In the genomic region with DNA sequence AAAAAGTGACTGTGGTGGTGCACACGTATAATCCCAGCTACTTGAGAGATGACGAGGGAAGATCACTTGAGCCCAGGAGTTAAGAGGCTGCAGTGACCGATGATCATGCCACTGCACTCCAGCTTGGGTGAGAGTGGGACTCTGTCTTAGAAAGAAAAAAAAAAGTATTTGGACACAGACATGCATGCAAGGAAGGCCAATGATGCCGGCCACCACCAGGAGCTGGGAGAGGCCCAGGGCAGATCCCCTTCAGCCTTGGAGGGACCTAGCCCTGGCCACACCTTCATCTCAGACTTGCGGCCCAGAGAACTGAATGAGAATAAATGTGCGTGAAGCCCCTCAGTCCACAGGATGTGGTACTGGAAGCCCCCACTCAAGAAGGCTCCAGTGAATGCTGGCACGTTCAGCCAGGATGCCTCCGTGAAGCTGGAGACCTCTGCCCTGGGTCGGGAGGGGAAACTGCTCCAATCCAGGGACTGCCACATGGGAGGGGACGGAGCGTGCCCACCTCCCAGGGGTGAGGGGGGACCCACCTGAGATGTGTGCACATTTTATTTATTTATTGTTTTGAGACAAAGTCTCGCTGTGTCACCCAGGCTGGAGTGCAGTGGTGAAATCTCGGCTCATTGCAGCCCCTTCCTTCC, we compare ENCODE assay signal across 27 cellular contexts. TPM values are rescaled to one million over a fixed set of nuclear protein-coding genes. Genes with fewer than 3 reads are reported as not detected.
DNase-seq lines count a peak whose midpoint lies in the region; ATAC-seq and TF ChIP-seq lines count a peak whose summit lies in the region.
"Had no signal": no experiment of that assay in that cellular context is flagged by ENCODE, and none has a peak within 500 bp of the region (broad histone marks: within the 10 kb centered on the region; RNA-seq: fewer than 3 reads in every experiment).

No MANE protein-coding gene starts in this region.

- no peaks in the 10 kb centered on the region for H3K27me3 ChIP-seq in mammary epithelial cell (ENCODE audit: insufficient read depth, low read length)
- H3K27me3 ChIP-seq in PC-9 (ENCODE audit: insufficient read depth, low read depth) = no peaks in the 10 kb centered on the region
- H3K27me3 ChIP-seq in endodermal cell (ENCODE audit: control insufficient read depth, insufficient read depth, low read length, poor library complexity, severe bottlenecking) = no peaks in the 10 kb centered on the region
- H3K27me3 ChIP-seq: esophagus muscularis mucosa had no signal

- TF ChIP-seq CTCF in MCF 10A (IDR thresholded peaks at IDR 0.05; ENCODE audit: unreplicated experiment) (no peak), mammary epithelial cell (conservative IDR thresholded peaks at IDR 0.05 in 1 of 2, IDR thresholded peaks at IDR 0.05 in 1 of 2; ENCODE audit: extremely low read depth in 1 of 2, insufficient read depth in 1 of 2, low read depth in 1 of 2, low read length in 2 of 2) (no peak), PC-9 (conservative IDR thresholded peaks at IDR 0.05) (no peak), endodermal cell (conservative IDR thresholded peaks at IDR 0.05) (peak; percentile 21)

- WGBS in mammary epithelial cell (ENCODE audit: low coverage, missing lambda C conversion rate) = 89% methylated on average over 7 of the region's 13 CpGs
- WGBS in endodermal cell (ENCODE audit: insufficient coverage in 1 of 2, insufficient read length in 1 of 2), 2 experiments = 91 to 93% methylated on average over 11 to 13 of the region's 13 CpGs

- no peaks in the 10 kb centered on the region for H3K9me3 Mint-ChIP-seq in MCF 10A (ENCODE audit: unreplicated experiment)
- no peaks in the 10 kb centered on the region for H3K9me3 Mint-ChIP-seq in endodermal cell
- H3K9me3 Mint-ChIP-seq: CD4-positive, alpha-beta T cell; nephron progenitor cell; stimulated activated naive B cell treated with anti-CD40 and anti-IgM and Interleukin-4, amounts not matched to agents 10 μg/mL and 1 μg/mL and 100 μg/mL, for 72 hours; type B pancreatic cell had no signal

- no peaks in the 10 kb centered on the region for H3F3A ChIP-seq in PC-9 (ENCODE audit: insufficient read depth, low read depth)

- H3K79me2 ChIP-seq in mammary epithelial cell (ENCODE audit: insufficient read depth, low read length) = peaks cover 3% of the 10 kb centered on the region
- H3K79me2 ChIP-seq in PC-9 (ENCODE audit: low read depth) = no peaks in the 10 kb centered on the region

- no peaks in the 10 kb centered on the region for H3K4me1 ChIP-seq in mammary epithelial cell (ENCODE audit: insufficient read depth, low read length)
- no peaks in the 10 kb centered on the region for H3K4me1 ChIP-seq in PC-9 (replicated peaks; ENCODE audit: insufficient read depth)
- H3K4me1 ChIP-seq in endodermal cell (ENCODE audit: control insufficient read depth, insufficient read depth, low read length) = no peaks in the 10 kb centered on the region

- BruUV-seq in MCF 10A (replicated peaks; lab: Mats Ljungman, UMichigan) (TSS peak; percentile 12), mammary epithelial cell (replicated peaks; lab: Mats Ljungman, UMichigan) (no TSS peak), PC-9 (replicated peaks; lab: Mats Ljungman, UMichigan) (TSS peak; percentile 19)

- no peaks in the 10 kb centered on the region for H3K9me2 ChIP-seq in PC-9 (ENCODE audit: insufficient read depth)

- H3K4me1 Mint-ChIP-seq in MCF 10A (ENCODE audit: insufficient read depth, unreplicated experiment) (no peaks in the 10 kb centered on the region), endodermal cell (no peaks in the 10 kb centered on the region)

- intact Hi-C loops in MCF 10A (cut with micrococcal nuclease) = loop anchor here (5.0 kb wide), 1 partner anchor 68 kb away; the partner anchor contains the start of gene DPP9
- intact Hi-C loops in mammary epithelial cell (cut with micrococcal nuclease) = no loop called here
- intact Hi-C loops in PC-9 (cut with micrococcal nuclease; ENCODE audit: unreplicated experiment) = no loop called here

- H3K27ac ChIP-seq in mammary epithelial cell (ENCODE audit: insufficient read depth, low read depth, low read length) = no peak overlapping the region
- H3K27ac ChIP-seq in PC-9 = no peak overlapping the region
- H3K27ac ChIP-seq in endodermal cell (ENCODE audit: low read depth, low read length) = no peak overlapping the region
- peak overlapping the region; percentile 69 for H3K27ac ChIP-seq in temporal lobe (ENCODE audit: low read depth, low read length)
- H3K27ac ChIP-seq: esophagus muscularis mucosa, SK-N-MC had no signal

- H3K27ac Mint-ChIP-seq in MCF 10A (ENCODE audit: low read depth, unreplicated experiment) = no peak overlapping the region
- H3K27ac Mint-ChIP-seq in endodermal cell = no peak overlapping the region
- H3K27ac Mint-ChIP-seq: CD4-positive, alpha-beta T cell had no signal

- POLR2A ChIA-PET in MCF 10A (lab: Yijun Ruan, JAX) (interaction anchor here (0.7 to 1.1 kb wide), 2 partner anchors 13 to 99 kb away, joined by 3 read pairs; no protein-coding TSS in a partner anchor), PC-9 (lab: Charles Lee; ENCODE audit: unreplicated experiment) (interaction anchor here (0.6 kb wide), 1 partner anchor 124 kb away, joined by 7 read pairs; no protein-coding TSS in a partner anchor)

- H3K9ac ChIP-seq in mammary epithelial cell (ENCODE audit: insufficient read depth, low read length) (no peak overlapping the region), endodermal cell (ENCODE audit: extremely low read depth, low read length, poor library complexity, severe bottlenecking) (no peak overlapping the region)

- no peak overlapping the region for H3K4me3 Mint-ChIP-seq in MCF 10A (ENCODE audit: unreplicated experiment)
- no peak overlapping the region for H3K4me3 Mint-ChIP-seq in endodermal cell
- H3K4me3 Mint-ChIP-seq: nephron progenitor cell; stimulated activated naive B cell treated with anti-CD40 and anti-IgM and Interleukin-4, amounts not matched to agents 10 μg/mL and 1 μg/mL and 100 μg/mL, for 72 hours; type B pancreatic cell had no signal

- peaks cover 31% of the 10 kb centered on the region for H3K36me3 Mint-ChIP-seq in MCF 10A (ENCODE audit: insufficient read depth, unreplicated experiment)
- H3K36me3 Mint-ChIP-seq in endodermal cell (ENCODE audit: low read depth) = peaks cover 32% of the 10 kb centered on the region

- no peak overlapping the region for H3K4me2 ChIP-seq in mammary epithelial cell (ENCODE audit: insufficient read depth, low read depth, low read length)
- H3K4me2 ChIP-seq in PC-9 = no peak overlapping the region

- DNase-seq in MCF 10A (ENCODE audit: unreplicated experiment) (no peak), mammary epithelial cell (no peak), PC-9 (no peak), endodermal cell (no peak), middle frontal gyrus (ENCODE audit: extremely low spot score, low spot score) (no peak)
- DNase-seq: activated CD4-positive, alpha-beta T cell treated with anti-CD3 and anti-CD28 coated beads, Interleukin-2, amount 50 U/mL, for 4 hours; activated T-cell treated with anti-CD3 and anti-CD28 coated beads, Interleukin-2, amount 50 U/mL, for 48 hours; CD4-positive, alpha-beta T cell; central memory CD4-positive, alpha-beta T cell; dermis blood vessel endothelial cell; EL; foreskin fibroblast; KBM-7; kidney; NCI-H1092 treated with DMSO at 0.1 percent for 48 hours; NCI-H1694 treated with DMSO at 0.1 percent for 48 hours; NCI-H2171; nephron progenitor cell; stimulated activated naive B cell treated with anti-CD40 and anti-IgM and Interleukin-4, amounts not matched to agents 10 μg/mL and 1 μg/mL and 100 μg/mL, for 72 hours; T-helper 2 cell had no signal

- ATAC-seq in HG02642 (IDR thresholded peaks at IDR 0.05; ENCODE audit: poor library complexity, unreplicated experiment) = no peak
- ATAC-seq in GM19035 (IDR thresholded peaks at IDR 0.05; ENCODE audit: unreplicated experiment) = no peak
- ATAC-seq: activated CD4-positive, CD25-positive, alpha-beta regulatory T cell treated with anti-CD3 and anti-CD28 coated beads, Interleukin-2, amount 50 U/mL, for 24 hours had no signal

- CTCF ChIA-PET in MCF 10A (lab: Yijun Ruan, JAX) = interaction anchor here (0.7 kb wide), 2 partner anchors 137 to 143 kb away, joined by 3 read pairs; partner anchors contain the start of gene FEM1A
- CTCF ChIA-PET in mammary epithelial cell (lab: Charles Lee; ENCODE audit: low non-redundant PET) = no interaction called here
- CTCF ChIA-PET in PC-9 (lab: Charles Lee) = no interaction called here

- H3K27me3 Mint-ChIP-seq in MCF 10A (ENCODE audit: insufficient read depth, unreplicated experiment) = no peaks in the 10 kb centered on the region
- H3K27me3 Mint-ChIP-seq in endodermal cell (ENCODE audit: insufficient read depth) = no peaks in the 10 kb centered on the region
- H3K27me3 Mint-ChIP-seq: CD4-positive, alpha-beta T cell; stimulated activated naive B cell treated with anti-CD40 and anti-IgM and Interleukin-4, amounts not matched to agents 10 μg/mL and 1 μg/mL and 100 μg/mL, for 72 hours; type B pancreatic cell had no signal

- dilution Hi-C loops in mammary epithelial cell (cut with HindIII; ENCODE audit: low sequenced_read_pairs) = no loop called here

- H3K4me3 ChIP-seq in mammary epithelial cell (replicated peaks in 1 of 3; ENCODE audit: insufficient read depth in 1 of 3, low read depth in 2 of 3, low read length in 3 of 3) = no peak overlapping the region
- H3K4me3 ChIP-seq in PC-9 = no peak overlapping the region
- H3K4me3 ChIP-seq in endodermal cell (ENCODE audit: low read length) = no peak overlapping the region
- H3K4me3 ChIP-seq: esophagus muscularis mucosa, SK-N-MC had no signal

- H3K36me3 ChIP-seq in mammary epithelial cell (ENCODE audit: insufficient read depth, low read length) = peaks cover 7% of the 10 kb centered on the region
- no peaks in the 10 kb centered on the region for H3K36me3 ChIP-seq in PC-9 (ENCODE audit: low read depth)
- H3K36me3 ChIP-seq in endodermal cell (ENCODE audit: control insufficient read depth, insufficient read depth, low read length) = peaks cover 31% of the 10 kb centered on the region

- in situ Hi-C loops in mammary epithelial cell (cut with MboI; ENCODE audit: low sequenced_read_pairs in 2 of 2) = no loop called here

- H2AFZ ChIP-seq in mammary epithelial cell (ENCODE audit: low read depth, low read length) (no peak overlapping the region), PC-9 (no peak overlapping the region)

- H3K9me3 ChIP-seq in mammary epithelial cell (replicated peaks; ENCODE audit: insufficient read depth, low read length) = no peaks in the 10 kb centered on the region
- no peaks in the 10 kb centered on the region for H3K9me3 ChIP-seq in PC-9 (ENCODE audit: insufficient read depth, low read depth)
- H3K9me3 ChIP-seq in endodermal cell (ENCODE audit: control insufficient read depth, low read length) = no peaks in the 10 kb centered on the region

- H4K20me1 ChIP-seq in mammary epithelial cell (ENCODE audit: insufficient read depth, low read length) (no peaks in the 10 kb centered on the region), PC-9 (ENCODE audit: insufficient read depth) (no peaks in the 10 kb centered on the region)

RNA-seq across cellular contexts. Expression of gene TNFAIP8L1, which starts 14.6 kb away (rescaled TPM):
- 2.7 and 3.6 TPM in 2 replicates for total RNA-seq in MCF 10A (2022)
- 1 to 10 TPM; 2.3 to 7.3 TPM for total RNA-seq in mammary epithelial cell
- polyA plus RNA-seq in mammary epithelial cell = 4.6 TPM
- 1.1 TPM for polyA minus RNA-seq in mammary epithelial cell
- total RNA-seq in PC-9 (2021) = 17.8 and 18.6 TPM in 2 replicates
- 10 to 100 TPM; 18.1 to 25.5 TPM for total RNA-seq in endodermal cell
- polyA plus RNA-seq in endodermal cell (2013, experiment 1 of 2) = 12.1 TPM
- polyA plus RNA-seq in endodermal cell (2013, experiment 2 of 2) = 12.3 TPM
- 4.7 TPM for total RNA-seq in temporal lobe

RNA-seq across cellular contexts. Expression of gene MYDGF, which starts 16.2 kb away (rescaled TPM):
- total RNA-seq in MCF 10A (2022) (188 and 231 TPM in 2 replicates), mammary epithelial cell (100 to 1,000 TPM in 1 of 2 donors, 10 to 100 TPM in 1; 57.7 to 105 TPM), PC-9 (2021) (60.1 and 76.3 TPM in 2 replicates), endodermal cell (10 to 100 TPM; 58.7 to 64.0 TPM), temporal lobe (36.1 TPM)
- polyA plus RNA-seq in mammary epithelial cell = 172 TPM
- 70.4 TPM for polyA minus RNA-seq in mammary epithelial cell
- 93.0 TPM for polyA plus RNA-seq in endodermal cell (2013, experiment 1 of 2)
- polyA plus RNA-seq in endodermal cell (2013, experiment 2 of 2) = 93.7 TPM
